35 cellular contexts compared by ENCODE assay signal in genomic region chr12:5035618-5036017, GRCh38. TPM values are rescaled to one million over a fixed set of nuclear protein-coding genes. Genes with fewer than 3 reads are reported as not detected.
"Had no signal": no experiment of that assay in that cellular context is flagged by ENCODE, and none has a peak within 500 bp of the region (broad histone marks: within the 10 kb centered on the region; RNA-seq: fewer than 3 reads in every experiment).

No MANE protein-coding gene starts in this region.

- H3K4me3 ChIP-seq: adrenal gland, body of pancreas, breast epithelium had no signal

- H3K36me3 ChIP-seq: adrenal gland, brain microvascular endothelial cell, breast epithelium had no signal

- ATAC-seq: activated CD8-positive, alpha-beta T cell treated with anti-CD3 and anti-CD28 coated beads for 36 hours; activated T-cell treated with anti-CD3 and anti-CD28 coated beads, Interleukin-2, amount 50 U/mL, for 4 hours; activated T-helper 17 cell treated with anti-CD3 and anti-CD28 coated beads, Interleukin-2, amount 50 U/mL, for 72 hours; body of pancreas had no signal

- DNase-seq: activated B cell treated with CpG ODN at 0.5 μM for 24 hours; activated CD4-positive, alpha-beta memory T cell treated with anti-CD3 and anti-CD28 coated beads for 36 hours; activated CD4-positive, alpha-beta T cell treated with anti-CD3 and anti-CD28 coated beads for 4 hours; activated CD4-positive, alpha-beta T cell treated with anti-CD3 and anti-CD28 coated beads, Interleukin-2, amount 10 ng/mL, durations not matched to agents 24 days and 14 days; activated CD4-positive, alpha-beta T cell treated with anti-CD3 and anti-CD28 coated beads, Interleukin-2, amount 50 U/mL, for 1 hour; activated CD4-positive, alpha-beta T cell treated with anti-CD3 and anti-CD28 coated beads, Interleukin-2, amount 50 U/mL, for 4 hours; activated CD4-positive, CD25-positive, alpha-beta regulatory T cell treated with anti-CD3 and anti-CD28 coated beads, Interleukin-2, amount 50 U/mL, for 72 hours; activated CD8-positive, alpha-beta memory T cell treated with anti-CD3 and anti-CD28 coated beads, Interleukin-2, amount 50 U/mL, for 4 hours; activated CD8-positive, alpha-beta T cell treated with anti-CD3 and anti-CD28 coated beads for 36 hours; activated effector memory CD4-positive, alpha-beta T cell treated with anti-CD3 and anti-CD28 coated beads, Interleukin-2, amount 50 U/mL, for 16 hours; activated gamma-delta T cell treated with Interleukin-2 at 50 U/mL for 16 hours; activated naive CD4-positive, alpha-beta T cell; activated naive CD4-positive, alpha-beta T cell treated with anti-CD3 and anti-CD28 coated beads for 36 hours; activated naive CD4-positive, alpha-beta T cell treated with anti-CD3 and anti-CD28 coated beads, Interleukin-2, amount 50 U/mL, for 16 hours; activated naive CD8-positive, alpha-beta T cell treated with anti-CD3 and anti-CD28 coated beads for 36 hours; activated T-cell treated with anti-CD3 and anti-CD28 coated beads for 4 hours; activated T-cell treated with anti-CD3 and anti-CD28 coated beads, Interleukin-2, amount 50 U/mL, for 1 hour; activated T-cell treated with anti-CD3 and anti-CD28 coated beads, Interleukin-2, amount 50 U/mL, for 4 hours; activated T-cell treated with anti-CD3 and anti-CD28 coated beads, Interleukin-2, amount 50 U/mL, for 72 hours; adrenal gland; amniotic stem cell; aorta; body of pancreas; brain microvascular endothelial cell; cerebellar nuclear complex; T-helper 1 cell; T-helper 2 cell; T-helper 9 cell had no signal

- H3K9me3 ChIP-seq: adrenal gland, body of pancreas, breast epithelium had no signal

- H3K4me1 ChIP-seq: body of pancreas, breast epithelium had no signal

- H3K27me3 ChIP-seq: adrenal gland, body of pancreas, brain microvascular endothelial cell, breast epithelium had no signal

- H3K27ac ChIP-seq: adrenal gland, body of pancreas, brain microvascular endothelial cell, breast epithelium, VCaP had no signal

RNA-seq across cellular contexts. Expression of gene KCNA5, which starts 8.1 kb away (rescaled TPM):
- total RNA-seq: activated CD4-positive, alpha-beta memory T cell treated with anti-CD3 and anti-CD28 coated beads for 36 hours; activated CD4-positive, alpha-beta T cell treated with anti-CD3 and anti-CD28 coated beads, Interleukin-2, amount 10 ng/mL, durations not matched to agents 24 days and 14 days; activated CD8-positive, alpha-beta memory T cell treated with anti-CD3 and anti-CD28 coated beads for 36 hours; activated CD8-positive, alpha-beta T cell treated with anti-CD3 and anti-CD28 coated beads for 36 hours; activated naive CD4-positive, alpha-beta T cell treated with anti-CD3 and anti-CD28 coated beads for 36 hours; activated naive CD4-positive, alpha-beta T cell treated with anti-CD3 and anti-CD28 coated beads, Interleukin-2, amount 50 U/mL, for 72 hours; activated naive CD8-positive, alpha-beta T cell treated with anti-CD3 and anti-CD28 coated beads for 36 hours; activated T-cell treated with anti-CD3 and anti-CD28 coated beads, Interleukin-2, amount 50 U/mL, for 4 hours; activated T-cell treated with anti-CD3 and anti-CD28 coated beads, Interleukin-2, amount 50 U/mL, for 72 hours; activated T-helper 1 cell treated with anti-CD3 and anti-CD28 coated beads, Interleukin-12 subunit alpha, Interleukin-12 subunit beta, Interleukin-2, Interleukin-4 antibody, amounts not matched to agents 30 ng/mL and 10 ng/mL and 1 ng/mL, durations not matched to agents 14 hours and 24 hours and 36 hours; activated T-helper 17 cell treated with anti-CD3 and anti-CD28 coated beads, Interleukin-2, amount 50 U/mL, for 72 hours; astrocyte had no signal
